8 cellular contexts compared by ENCODE assay signal in the genomic region with DNA sequence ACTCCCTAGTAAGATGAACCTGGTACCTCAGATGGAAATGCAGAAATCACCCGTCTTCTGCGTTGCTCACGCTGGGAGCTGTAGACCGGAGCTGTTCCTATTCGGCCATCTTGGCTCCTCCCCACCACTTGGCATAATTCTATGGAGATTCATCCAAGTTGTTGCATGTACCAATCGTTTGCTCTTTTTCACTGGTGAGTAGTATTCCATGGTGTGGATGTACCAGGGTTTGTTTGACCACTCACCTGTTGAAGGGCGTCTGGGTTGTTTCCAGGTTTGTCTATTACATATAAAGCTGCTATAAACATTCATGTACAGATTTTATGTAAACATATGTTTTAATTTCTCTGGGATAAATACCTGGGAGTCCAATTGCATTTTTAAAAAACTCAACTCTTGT. TPM values are rescaled to one million over a fixed set of nuclear protein-coding genes. Genes with fewer than 3 reads are reported as not detected.
DNase-seq lines count a peak whose midpoint lies in the region; ATAC-seq, FAIRE-seq and TF ChIP-seq lines count a peak whose summit lies in the region.
"Not testable (repeated sequence)": the region's sequence is repeated elsewhere in the genome, so short reads cannot be mapped to it uniquely, and the experiment has no call there.

No MANE protein-coding gene starts in this region.

- H3K79me2 ChIP-seq in GM23338 (replicated peaks; ENCODE audit: insufficient read depth); H1 (ENCODE audit: control insufficient read depth in 1 of 2, insufficient read depth in 2 of 2, low read length in 2 of 2): not testable (repeated sequence)

- POLR2A ChIA-PET in HEK293 (lab: Yijun Ruan, JAX); WTC11 (lab: Charles Lee); H1 (lab: Charles Lee; ENCODE audit: partially characterized antibody): not testable (repeated sequence)

- H3K4me3 ChIP-seq in GM23338; HEK293 (ENCODE audit: low read depth, low read length); H1 (ENCODE audit: extremely low read depth in 1 of 4, insufficient read depth in 2 of 4, low read depth in 3 of 4, low read length in 4 of 4): not testable (repeated sequence)
- H3K4me3 ChIP-seq in NT2/D1 (ENCODE audit: insufficient read length, low read depth), result peak overlapping the region; percentile 24

- not testable (repeated sequence) for TF ChIP-seq EP300 in H1 (IDR thresholded peaks at IDR 0.05; ENCODE audit: borderline replicate concordance in 1 of 2, low read depth in 2 of 2, low read length in 2 of 2)

- H4K91ac ChIP-seq in H1 (replicated peaks; ENCODE audit: insufficient read length, low read length), result not testable (repeated sequence)

- not testable (repeated sequence) for H3K79me1 ChIP-seq in H1 (ENCODE audit: low read depth, low read length)

- H3K9me2 ChIP-seq in GM23338 (ENCODE audit: insufficient read depth), result not testable (repeated sequence)

- H3F3A ChIP-seq in GM23338 (replicated peaks; ENCODE audit: low read depth), result not testable (repeated sequence)

- H3K27me3 ChIP-seq in GM23338 (ENCODE audit: insufficient read depth); NT2/D1 (ENCODE audit: insufficient read depth, insufficient read length); H1 (replicated peaks in 1 of 4; ENCODE audit: control insufficient read depth in 3 of 4, extremely low read depth in 1 of 4, insufficient read depth in 3 of 4, low read length in 3 of 4): not testable (repeated sequence)

- H2BK5ac ChIP-seq in H1 (ENCODE audit: low read depth, low read length), result not testable (repeated sequence)

- not testable (repeated sequence) for H3K36me3 ChIP-seq in GM23338 (ENCODE audit: insufficient read depth); HEK293 (ENCODE audit: control insufficient read depth in 2 of 2, insufficient read depth in 1 of 2, low read length in 2 of 2); NT2/D1 (ENCODE audit: insufficient read depth, insufficient read length, low read length); H1 (ENCODE audit: control insufficient read depth in 2 of 4, insufficient read depth in 4 of 4, low read length in 3 of 4)

- H4K20me1 ChIP-seq in GM23338 (replicated peaks; ENCODE audit: insufficient read depth); H1 (replicated peaks in 1 of 2; ENCODE audit: control insufficient read depth in 1 of 2, insufficient read depth in 2 of 2, low read length in 2 of 2): not testable (repeated sequence)

- CTCF ChIA-PET in HEK293 (lab: Yijun Ruan, JAX), result not testable (repeated sequence)
- CTCF ChIA-PET in WTC11 (lab: Charles Lee), result interaction anchor here (1.0 kb wide), 1 partner anchor 85 kb away, joined by 3 read pairs; the partner anchor contains the start of gene TMOD1
- CTCF ChIA-PET in activated CD8-positive, alpha-beta memory T cell treated with anti-CD3 and anti-CD28 coated beads, Interleukin-2, amount 10 ng/mL, durations not matched to agents 7 days and 5 days (lab: Charles Lee), result interaction anchor here (1.6 kb wide), 1 partner anchor 12 kb away, joined by 6 read pairs; no protein-coding TSS in a partner anchor
- CTCF ChIA-PET in H1 (lab: Charles Lee; ENCODE audit: partially characterized antibody), result interaction anchor here (1.0 kb wide), 1 partner anchor 12 kb away, joined by 4 read pairs; no protein-coding TSS in a partner anchor

- H2BK15ac ChIP-seq in H1 (ENCODE audit: low read length), result not testable (repeated sequence)

- not testable (repeated sequence) for H3K4me1 ChIP-seq in GM23338 (ENCODE audit: insufficient read depth); HEK293 (ENCODE audit: control insufficient read depth, insufficient read depth, low read length); NT2/D1 (ENCODE audit: insufficient read depth, insufficient read length); H1 (replicated peaks in 1 of 4; ENCODE audit: control insufficient read depth in 3 of 4, insufficient read depth in 4 of 4, low read length in 3 of 4)

- not testable (repeated sequence) for H3K4me3 Mint-ChIP-seq in GM23338; activated CD8-positive, alpha-beta memory T cell treated with anti-CD3 and anti-CD28 coated beads, Interleukin-2, amount 10 ng/mL, durations not matched to agents 7 days and 5 days
- peak overlapping the region; percentile 42 for H3K4me3 Mint-ChIP-seq in WTC11

- not testable (repeated sequence) for H3K4me1 Mint-ChIP-seq in GM23338; WTC11; activated CD8-positive, alpha-beta memory T cell treated with anti-CD3 and anti-CD28 coated beads, Interleukin-2, amount 10 ng/mL, durations not matched to agents 7 days and 5 days

- H3K27ac ChIP-seq in GM23338 (ENCODE audit: low read depth); HEK293 (ENCODE audit: extremely low read depth, low read depth, low read length); H1 (ENCODE audit: low read depth, low read length): not testable (repeated sequence)

- peaks cover 13% of the 10 kb centered on the region; the same call in 2 of the 3 replicates for H3K36me3 Mint-ChIP-seq in GM23338 (ENCODE audit: low read depth)
- peaks cover 13% of the 10 kb centered on the region for H3K36me3 Mint-ChIP-seq in WTC11
- H3K36me3 Mint-ChIP-seq in activated CD8-positive, alpha-beta memory T cell treated with anti-CD3 and anti-CD28 coated beads, Interleukin-2, amount 10 ng/mL, durations not matched to agents 7 days and 5 days, result not testable (repeated sequence)

- not testable (repeated sequence) for FAIRE-seq in H1 (lab: Jason Lieb, UNC)

- not testable (repeated sequence) for H4K8ac ChIP-seq in H1 (ENCODE audit: extremely low read depth, insufficient read depth, low read length)

- not testable (repeated sequence) for H3K9me3 ChIP-seq in HEK293 (ENCODE audit: control insufficient read depth, insufficient read depth, low read depth, low read length); H1 (ENCODE audit: insufficient read depth in 2 of 2, low read depth in 1 of 2, low read length in 1 of 2)
- peaks cover 17% of the 10 kb centered on the region for H3K9me3 ChIP-seq in NT2/D1 (ENCODE audit: insufficient read depth, low read length)

- not testable (repeated sequence) for H2BK12ac ChIP-seq in H1 (ENCODE audit: low read depth, low read length)

- not testable (repeated sequence) for H2BK120ac ChIP-seq in H1 (replicated peaks; ENCODE audit: low read depth, low read length)

- not testable (repeated sequence) for H4K5ac ChIP-seq in H1 (ENCODE audit: insufficient read length, low read depth, low read length)

- H3K56ac ChIP-seq in H1 (replicated peaks; ENCODE audit: insufficient read length, low read depth, low read length), result not testable (repeated sequence)

- TF ChIP-seq CTCF in GM23338 (conservative IDR thresholded peaks at IDR 0.05; ENCODE audit: low read depth in 2 of 2); HEK293 (tag by site-specific recombination; IDR thresholded peaks at IDR 0.05); WTC11 (IDR thresholded peaks at IDR 0.05); H1 (IDR thresholded peaks at IDR 0.05; ENCODE audit: control extremely low read depth in 1 of 3, insufficient read depth in 1 of 3, low read depth in 1 of 3, low read length in 3 of 3): not testable (repeated sequence)

- not testable (repeated sequence) for H3K23ac ChIP-seq in H1 (ENCODE audit: insufficient read length)

- not testable (repeated sequence) for H2BK20ac ChIP-seq in H1 (ENCODE audit: low read length)

- not testable (repeated sequence) for H3K4ac ChIP-seq in H1 (replicated peaks; ENCODE audit: insufficient read length, low read depth, low read length)

- not testable (repeated sequence) for TF ChIP-seq RAD21 in H1 (IDR thresholded peaks at IDR 0.05 in 1 of 2, conservative IDR thresholded peaks at IDR 0.05 in 1 of 2; ENCODE audit: low read depth in 2 of 2, low read length in 2 of 2)

- not testable (repeated sequence) for H3K23me2 ChIP-seq in H1 (ENCODE audit: low read depth, low read length)

- not testable (repeated sequence) for H3K27me3 Mint-ChIP-seq in GM23338 (ENCODE audit: insufficient read depth, low read depth, poor library complexity); WTC11 (ENCODE audit: low read depth); activated CD8-positive, alpha-beta memory T cell treated with anti-CD3 and anti-CD28 coated beads, Interleukin-2, amount 10 ng/mL, durations not matched to agents 7 days and 5 days

- TF ChIP-seq POLR2A in H1 (IDR thresholded peaks at IDR 0.05; ENCODE audit: control extremely low read depth in 1 of 2, low read depth in 2 of 2, low read length in 2 of 2), result not testable (repeated sequence)

- H3K9me3 Mint-ChIP-seq in GM23338 (peaks cover 15% of the 10 kb centered on the region), WTC11 (peaks cover 14% of the 10 kb centered on the region)
- not testable (repeated sequence) for H3K9me3 Mint-ChIP-seq in activated CD8-positive, alpha-beta memory T cell treated with anti-CD3 and anti-CD28 coated beads, Interleukin-2, amount 10 ng/mL, durations not matched to agents 7 days and 5 days (ENCODE audit: low read depth)

- ATAC-seq in GM23338; WTC11; activated CD8-positive, alpha-beta memory T cell treated with anti-CD3 and anti-CD28 coated beads, Interleukin-2, amount 10 ng/mL, durations not matched to agents 7 days and 5 days: not testable (repeated sequence)

- not testable (repeated sequence) for H2AK5ac ChIP-seq in H1 (ENCODE audit: low read depth, low read length)

- H3K27ac Mint-ChIP-seq in GM23338; WTC11; activated CD8-positive, alpha-beta memory T cell treated with anti-CD3 and anti-CD28 coated beads, Interleukin-2, amount 10 ng/mL, durations not matched to agents 7 days and 5 days: not testable (repeated sequence)

- DNase-seq in DMS53 (lab: John Stamatoyannopoulos, UW), result peak; percentile 28
- DNase-seq in GM23338 (ENCODE audit: low spot score); NT2/D1 (ENCODE audit: low read depth, low spot score); WTC11 (ENCODE audit: low spot score); H1 (ENCODE audit: low read depth in 1 of 2, low spot score in 2 of 2): not testable (repeated sequence)
- peak; percentile 12 for DNase-seq in activated CD8-positive, alpha-beta memory T cell treated with anti-CD3 and anti-CD28 coated beads, Interleukin-2, amount 10 ng/mL, durations not matched to agents 7 days and 5 days
- DNase-seq in mesenteric fat pad (ENCODE audit: low spot score), result peak; percentile 4

- WGBS in H1 (ENCODE audit: extremely low coverage in 1 of 2, insufficient coverage in 1 of 2, insufficient read length in 1 of 2, insufficient replicate concordance in 2 of 2, low coverage in 1 of 2, low lambda C conversion rate in 2 of 2, missing lambda C conversion rate in 1 of 2), 2 experiments, result 99% methylated on average over 7 of the region's 7 CpGs; no CpG with 5 or more reads in 1 of the 2 experiments

- not testable (repeated sequence) for H3K4me2 ChIP-seq in GM23338; H1 (ENCODE audit: insufficient read depth in 1 of 2, low read depth in 2 of 2, low read length in 2 of 2)

- not testable (repeated sequence) for H3K18ac ChIP-seq in H1 (ENCODE audit: extremely low read depth, low read length)

- H3K9ac ChIP-seq in NT2/D1 (ENCODE audit: insufficient read length, low read depth); H1 (replicated peaks in 1 of 4; ENCODE audit: extremely low read depth in 1 of 4, low read depth in 3 of 4, low read length in 3 of 4): not testable (repeated sequence)

- H2AFZ ChIP-seq in GM23338, result peak overlapping the region; percentile 52; the same call in 1 of the 2 replicates
- not testable (repeated sequence) for H2AFZ ChIP-seq in H1 (ENCODE audit: low read length)

- H3K14ac ChIP-seq in H1 (ENCODE audit: insufficient read length), result not testable (repeated sequence)

RNA-seq across cellular contexts. Expression of gene TSTD2, which starts 46.3 kb away (rescaled TPM):
- 20.2 and 21.8 TPM in 2 replicates for total RNA-seq in GM23338 (2014; rRNA removed; shearing (Covaris generic))
- polyA plus RNA-seq in GM23338 (2016; fragmentation: Nextera tagmentation; extraction: Ambion mirVana) (8.5 and 10.2 TPM in 2 replicates), H1 (2011; rRNA removed) (15.6 and 17.5 TPM in 2 replicates)
- total RNA-seq in WTC11 (2021) (16.8 to 19.6 TPM (median 18.3 TPM) in 3 replicates), mesenteric fat pad (19.8 TPM)
- 10 to 100 TPM; 12.6 to 15.0 TPM for total RNA-seq in activated CD8-positive, alpha-beta memory T cell treated with anti-CD3 and anti-CD28 coated beads, Interleukin-2, amount 10 ng/mL, durations not matched to agents 7 days and 5 days
- total RNA-seq in H1 (2021; fragmentation: NEBNext Ultra II Directional; extraction: Animal tissue kit (Norgen Biotek cat#: 25700)), result 16.1 and 16.3 TPM in 2 replicates
- polyA plus RNA-seq in H1 (2011; cell fraction: cytosol; rRNA removed), result 19.2 TPM
- polyA plus RNA-seq in H1 (2011; cell fraction: nucleus; rRNA removed), result 28.4 TPM
- polyA plus RNA-seq in H1 (2012, experiment 1 of 2), result 12.4 to 17.5 TPM (median 15.4 TPM) in 4 replicates
- 0.88 TPM for polyA plus RNA-seq in H1 (2012, experiment 2 of 2)
- 12.2 TPM for polyA plus RNA-seq in H1 (2013, experiment 1 of 2)
- polyA plus RNA-seq in H1 (2013, experiment 2 of 2), result 10.3 TPM
- polyA minus RNA-seq in H1 (2011; rRNA and poly(A)+ RNA removed), result 32.7 and 33.0 TPM in 2 replicates
- 15.8 TPM for polyA minus RNA-seq in H1 (2011; cell fraction: cytosol; rRNA and poly(A)+ RNA removed)
- 33.1 TPM for polyA minus RNA-seq in H1 (2011; cell fraction: nucleus; rRNA and poly(A)+ RNA removed)

RNA-seq across cellular contexts. Expression of gene NCBP1, which starts 46.7 kb away (rescaled TPM):
- total RNA-seq in GM23338 (2014; rRNA removed; shearing (Covaris generic)), result 60.2 and 63.4 TPM in 2 replicates
- polyA plus RNA-seq in GM23338 (2016; fragmentation: Nextera tagmentation; extraction: Ambion mirVana), result 43.9 and 52.9 TPM in 2 replicates
- 47.8 to 61.1 TPM (median 51.3 TPM) in 3 replicates for total RNA-seq in WTC11 (2021)
- total RNA-seq in activated CD8-positive, alpha-beta memory T cell treated with anti-CD3 and anti-CD28 coated beads, Interleukin-2, amount 10 ng/mL, durations not matched to agents 7 days and 5 days, result 10 to 100 TPM; 41.8 to 42.8 TPM
- 54.0 and 57.5 TPM in 2 replicates for total RNA-seq in H1 (2021; fragmentation: NEBNext Ultra II Directional; extraction: Animal tissue kit (Norgen Biotek cat#: 25700))
- polyA plus RNA-seq in H1 (2011; rRNA removed), result 9.9 and 14.7 TPM in 2 replicates
- 21.7 TPM for polyA plus RNA-seq in H1 (2011; cell fraction: cytosol; rRNA removed)
- 14.9 TPM for polyA plus RNA-seq in H1 (2011; cell fraction: nucleus; rRNA removed)
- 25.0 to 49.7 TPM (median 33.9 TPM) in 4 replicates for polyA plus RNA-seq in H1 (2012, experiment 1 of 2)
- polyA plus RNA-seq in H1 (2012, experiment 2 of 2), result 3.0 TPM
- polyA plus RNA-seq in H1 (2013, experiment 1 of 2), result 36.1 TPM
- polyA plus RNA-seq in H1 (2013, experiment 2 of 2), result 30.7 TPM
- polyA minus RNA-seq in H1 (2011; rRNA and poly(A)+ RNA removed), result 40.8 and 48.7 TPM in 2 replicates
- polyA minus RNA-seq in H1 (2011; cell fraction: cytosol; rRNA and poly(A)+ RNA removed), result 31.0 TPM
- 50.2 TPM for polyA minus RNA-seq in H1 (2011; cell fraction: nucleus; rRNA and poly(A)+ RNA removed)
- 21.3 TPM for total RNA-seq in mesenteric fat pad
